Comparison of ENCODE assay signal across 8 cellular contexts in genomic region chr10:15097011-15097812, GRCh38. TPM values are rescaled to one million over a fixed set of nuclear protein-coding genes. Genes with fewer than 3 reads are reported as not detected.
DNase-seq lines count a peak whose midpoint lies in the region; ATAC-seq and TF ChIP-seq lines count a peak whose summit lies in the region.

A gene with protein sequence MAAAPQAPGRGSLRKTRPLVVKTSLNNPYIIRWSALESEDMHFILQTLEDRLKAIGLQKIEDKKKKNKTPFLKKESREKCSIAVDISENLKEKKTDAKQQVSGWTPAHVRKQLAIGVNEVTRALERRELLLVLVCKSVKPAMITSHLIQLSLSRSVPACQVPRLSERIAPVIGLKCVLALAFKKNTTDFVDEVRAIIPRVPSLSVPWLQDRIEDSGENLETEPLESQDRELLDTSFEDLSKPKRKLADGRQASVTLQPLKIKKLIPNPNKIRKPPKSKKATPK (plus strand): TSS chr10:15097355. CDS start chr10:15103315, 5,960 bp downstream.

- peak within 1 kb of the TSS; percentile 92 to 99 (median 97) for H3K4me3 Mint-ChIP-seq in nephron

- H3K9me3 ChIP-seq in ES-I3 (ENCODE audit: control insufficient read depth, insufficient read depth, low read length) (no peaks in the 10 kb centered on the region; the same call in 1 of the 2 replicates), Loucy (ENCODE audit: insufficient read depth, low read depth, low read length) (no peaks in the 10 kb centered on the region)

- H3K4me1 ChIP-seq in ES-I3 (ENCODE audit: insufficient read depth, low read length) (no peaks in the 10 kb centered on the region), Loucy (ENCODE audit: insufficient read depth, low read length, poor library complexity, severe bottlenecking) (peaks cover 21% of the 10 kb centered on the region)

- H3K9me3 Mint-ChIP-seq in nephron: no peaks in the 10 kb centered on the region

- peak within 1 kb of the TSS; percentile 98 to 99 (median 99) for H3K27ac Mint-ChIP-seq in nephron

- peak; percentile 99 for DNase-seq in H7
- DNase-seq in SHP77 (lab: John Stamatoyannopoulos, UW): peak; percentile 78 to 94
- peak; percentile 84 for DNase-seq in activated effector memory CD4-positive, alpha-beta T cell treated with Interleukin-2 at 50 U/mL for 16 hours
- DNase-seq in fibroblast of the aortic adventitia (ENCODE audit: low read depth): peak; percentile 95
- peak; percentile 98 for DNase-seq in stimulated activated naive CD8-positive, alpha-beta T cell treated with anti-CD3 and anti-CD28 coated beads, Interleukin-15, Interleukin-2, amounts not matched to agents 100 U/mL and 50 U/mL, for 24 hours

- H2AFZ ChIP-seq in Loucy (ENCODE audit: low read length): peak within 1 kb of the TSS; percentile 90

- peak within 1 kb of the TSS; percentile 96 for H3K4me2 ChIP-seq in Loucy (ENCODE audit: low read depth, low read length, poor library complexity, severe bottlenecking)

- no peaks in the 10 kb centered on the region for H3K9me2 ChIP-seq in Loucy (replicated peaks; ENCODE audit: low read depth, low read length)

- peak; percentile 96 for ATAC-seq in stimulated activated naive CD8-positive, alpha-beta T cell treated with anti-CD3 and anti-CD28 coated beads, Interleukin-15, Interleukin-2, amounts not matched to agents 100 U/mL and 50 U/mL, for 24 hours

- H3F3A ChIP-seq in Loucy (ENCODE audit: low read depth): no peaks in the 10 kb centered on the region

- H3K27me3 Mint-ChIP-seq in nephron (ENCODE audit: low read depth): no peaks in the 10 kb centered on the region

- H3K9ac ChIP-seq in ES-I3 (ENCODE audit: low read depth, low read length): peak within 1 kb of the TSS; percentile 91
- H3K9ac ChIP-seq in Loucy (ENCODE audit: low read depth, low read length, poor library complexity, severe bottlenecking): peak within 1 kb of the TSS; percentile 92

- H4K20me1 ChIP-seq in Loucy (ENCODE audit: insufficient read depth, low read length, poor library complexity, severe bottlenecking): peaks cover 13% of the 10 kb centered on the region

- peaks cover 22% of the 10 kb centered on the region for H3K4me1 Mint-ChIP-seq in nephron

- peaks cover 45% of the 10 kb centered on the region for H3K79me2 ChIP-seq in Loucy (ENCODE audit: insufficient read depth, low read length)

- TF ChIP-seq CTCF in Loucy (conservative IDR thresholded peaks at IDR 0.05; ENCODE audit: low read length) (no peak), fibroblast of the aortic adventitia (IDR thresholded peaks at IDR 0.05; ENCODE audit: insufficient read depth, low read length) (no peak), nephron (IDR thresholded peaks at IDR 0.05; ENCODE audit: unreplicated experiment in 3 of 3) (no peak)

- H3K27me3 ChIP-seq in H7 (ENCODE audit: control insufficient read depth, insufficient read depth, low read length) (peaks cover 3% of the 10 kb centered on the region; the same call in 1 of the 2 replicates), Loucy (ENCODE audit: insufficient read depth, low read length, poor library complexity, severe bottlenecking) (no peaks in the 10 kb centered on the region)

- H3K36me3 ChIP-seq in ES-I3 (ENCODE audit: insufficient read depth, low read length) (peaks cover 6% of the 10 kb centered on the region), H7 (replicated peaks; ENCODE audit: control insufficient read depth, insufficient read depth, low read length) (peaks cover under 1% of the 10 kb centered on the region; the same call in 1 of the 2 replicates), Loucy (ENCODE audit: insufficient read depth, low read length) (peaks cover 3% of the 10 kb centered on the region; the same call in 1 of the 2 replicates)

- H3K36me3 Mint-ChIP-seq in nephron (ENCODE audit: low read depth): peaks cover 9% of the 10 kb centered on the region

- peak within 1 kb of the TSS; percentile 92 for H3K4me3 ChIP-seq in H7 (ENCODE audit: insufficient read depth, low read depth, low read length)
- peak within 1 kb of the TSS; percentile 91 for H3K4me3 ChIP-seq in Loucy (ENCODE audit: low read length, poor library complexity, severe bottlenecking)
- peak within 1 kb of the TSS; percentile 86 for H3K4me3 ChIP-seq in fibroblast of the aortic adventitia (ENCODE audit: low read depth, low read length)

RNA-seq across cellular contexts. Expression of the gene that starts here (rescaled TPM):
- total RNA-seq in H7 (2014; rRNA removed; shearing (Covaris generic)): 17.5 and 18.5 TPM in 2 replicates
- 10.7 and 11.4 TPM in 2 replicates for total RNA-seq in fibroblast of the aortic adventitia (ENCODE audit: low replicate concordance)

Comparison
In these comparisons a context has a peak if more than half of its experiments do, and no peak if none do; other contexts are left out.
1. Peak in every context shown above with its lines: DNase-seq, ATAC-seq and H3K4me3 ChIP-seq.